ENCODE assay signal across 21 cellular contexts in genomic region chr13:81089758-81090157, GRCh38.
"Had no signal": no experiment of that assay in that cellular context is flagged by ENCODE, and none has a peak within 500 bp of the region (broad histone marks: within the 10 kb centered on the region; RNA-seq: fewer than 3 reads in every experiment).

No MANE protein-coding gene starts in this region.

- FAIRE-seq: endothelial cell of umbilical vein, kidney, pancreas, urothelium cell line had no signal

- H3K36me3 ChIP-seq: colonic mucosa, esophagus squamous epithelium, lower lobe of right lung, neutrophil, pancreas, right atrium auricular region, spleen, thoracic aorta, tibial nerve, upper lobe of left lung had no signal

- DNase-seq: colonic mucosa; effector memory CD4-positive, alpha-beta T cell; erythroblast; esophagus squamous epithelium; foreskin melanocyte; kidney; left colon; left ventricle myocardium superior; lower lobe of right lung; naive B cell; pancreas; spleen; stimulated activated naive B cell treated with anti-CD40 and anti-IgM and Interleukin-4, amounts not matched to agents 10 μg/mL and 1 μg/mL and 100 μg/mL, for 72 hours; upper lobe of left lung had no signal

- H3K4me1 ChIP-seq: colonic mucosa, esophagus squamous epithelium, lower lobe of right lung, pancreas, right atrium auricular region, spleen, tibial nerve, upper lobe of left lung had no signal

- H3K27ac ChIP-seq: colonic mucosa, esophagus squamous epithelium, lower lobe of right lung, neutrophil, pancreas, right atrium auricular region, skin epidermis, spleen, thoracic aorta, tibial nerve, upper lobe of left lung had no signal

- H3K27me3 ChIP-seq: colonic mucosa, esophagus squamous epithelium, neutrophil, pancreas, right atrium auricular region, spleen, tibial nerve, upper lobe of left lung had no signal

- H3K9me3 ChIP-seq: colonic mucosa, esophagus squamous epithelium, lower lobe of right lung, neutrophil, pancreas, right atrium auricular region, spleen, thoracic aorta, tibial nerve, upper lobe of left lung had no signal

- H3K4me3 ChIP-seq: colonic mucosa, esophagus squamous epithelium, lower lobe of right lung, pancreas, right atrium auricular region, skin epidermis, spleen, thoracic aorta, tibial nerve, upper lobe of left lung had no signal
